Comparison of ENCODE assay signal across 8 cellular contexts in genomic region chr1:5915587-5916571, GRCh38.
DNase-seq lines count a peak whose midpoint lies in the region; ATAC-seq, FAIRE-seq and TF ChIP-seq lines count a peak whose summit lies in the region.

No MANE protein-coding gene starts in this region.

- H3F3A ChIP-seq in OCI-LY1 (ENCODE audit: insufficient read depth, low read length), result no peaks in the 10 kb centered on the region

- intact Hi-C loops in GM12878 (cut with micrococcal nuclease; ENCODE audit: unreplicated experiment), result loop anchor here (2.0 kb wide), 1 partner anchor 405 kb away; no protein-coding TSS in a partner anchor

- TF ChIP-seq RAD21 in GM12878 (IDR thresholded peaks at IDR 0.05; ENCODE audit: insufficient read depth, low read depth, low read length), result peak; percentile 67

- no peaks in the 10 kb centered on the region for H3K79me2 ChIP-seq in OCI-LY1 (ENCODE audit: insufficient read depth, low read length)
- no peaks in the 10 kb centered on the region for H3K79me2 ChIP-seq in GM12878 (ENCODE audit: control insufficient read depth, insufficient read depth, low read length)

- in situ Hi-C loops in GM12878 (cut with MboI), result no loop called here

- H3K27me3 ChIP-seq in OCI-LY1 (ENCODE audit: insufficient read depth, low read length) (no peaks in the 10 kb centered on the region), GM12878 (replicated peaks in 1 of 2; ENCODE audit: control insufficient read depth in 2 of 2, insufficient read depth in 2 of 2, low read length in 1 of 2) (no peaks in the 10 kb centered on the region)

- FAIRE-seq in GM12878 (lab: Jason Lieb, UNC), result no peak

- peak; percentile 94 for ATAC-seq in GM12878
- ATAC-seq in HG02623 (IDR thresholded peaks at IDR 0.05; ENCODE audit: unreplicated experiment), result no peak

- H3K4me1 ChIP-seq in OCI-LY1 (ENCODE audit: insufficient read depth, low read length, severe bottlenecking) (peaks cover 3% of the 10 kb centered on the region), GM12878 (ENCODE audit: control insufficient read depth, insufficient read depth, low read length) (peaks cover 4% of the 10 kb centered on the region)

- peak; percentile 71 for TF ChIP-seq CTCF in GM12865 (IDR thresholded peaks at IDR 0.05; ENCODE audit: insufficient read depth, low read depth, low read length, missing control alignments)
- TF ChIP-seq CTCF in OCI-LY1 (IDR thresholded peaks at IDR 0.05; ENCODE audit: low read length), result peak; percentile 79
- TF ChIP-seq CTCF in GM12878 (IDR thresholded peaks at IDR 0.05 in 2 of 3, conservative IDR thresholded peaks at IDR 0.05 in 1 of 3; ENCODE audit: control insufficient read depth in 2 of 3, extremely low read depth in 1 of 3, insufficient read depth in 1 of 3, low read depth in 3 of 3, low read length in 3 of 3), result peak; percentile 65 to 82 (median 70); a peak in 5 of 6 replicates

- POLR2A ChIA-PET in GM12878 (lab: Charles Lee), result no interaction called here

- H3K9me2 ChIP-seq in OCI-LY1 (ENCODE audit: low read depth, low read length), result no peaks in the 10 kb centered on the region

- H3K27ac ChIP-seq in OCI-LY1 (ENCODE audit: low read depth, low read length, poor library complexity, severe bottlenecking) (no peak overlapping the region), GM12878 (ENCODE audit: control insufficient read depth, insufficient read depth) (0 out of 2 replicates have a peak overlapping the region, but pooled peaks have one; percentile 8)

- no peak overlapping the region for H2AFZ ChIP-seq in OCI-LY1 (ENCODE audit: low read length)
- no peak overlapping the region for H2AFZ ChIP-seq in GM12878 (ENCODE audit: control insufficient read depth, low read depth, low read length)

- H4K20me1 ChIP-seq in OCI-LY1 (ENCODE audit: insufficient read depth, low read length) (no peaks in the 10 kb centered on the region), GM12878 (ENCODE audit: control insufficient read depth, insufficient read depth) (no peaks in the 10 kb centered on the region)

- no peak overlapping the region for H3K4me2 ChIP-seq in OCI-LY1 (ENCODE audit: low read length)
- H3K4me2 ChIP-seq in GM12878 (ENCODE audit: control insufficient read depth, insufficient read depth), result no peak overlapping the region

- RAD21 ChIA-PET in GM12878 (lab: Charles Lee; ENCODE audit: unreplicated experiment), result interaction anchor here (2.1 kb wide), 1 partner anchor 406 kb away, joined by 5 read pairs; no protein-coding TSS in a partner anchor

- H3K9ac ChIP-seq in OCI-LY1 (ENCODE audit: low read length) (no peak overlapping the region), GM12878 (ENCODE audit: control insufficient read depth, insufficient read depth, low read length) (no peak overlapping the region)

- BruUV-seq in GM12878 (replicated peaks; lab: Mats Ljungman, UMichigan), result no TSS peak

- H3K4me3 ChIP-seq in GM12865 (ENCODE audit: low read depth, low read length) (no peak overlapping the region), OCI-LY1 (ENCODE audit: low read depth, low read length, poor library complexity, severe bottlenecking) (no peak overlapping the region), GM12878 (no peak overlapping the region)

- no peaks in the 10 kb centered on the region for H3K36me3 ChIP-seq in OCI-LY1 (ENCODE audit: insufficient read depth, low read length)
- no peaks in the 10 kb centered on the region for H3K36me3 ChIP-seq in GM12878 (ENCODE audit: control insufficient read depth in 2 of 2, insufficient read depth in 2 of 2, low read length in 1 of 2)

- TF ChIP-seq EP300 in GM12878 (IDR thresholded peaks at IDR 0.05; ENCODE audit: borderline replicate concordance in 1 of 2, control insufficient read depth in 1 of 2, low read depth in 2 of 2, low read length in 2 of 2), result no peak

- CTCF ChIA-PET in GM12878 (lab: Yijun Ruan, JAX), result interaction anchor here (0.6 to 4.9 kb wide), 9 partner anchors 9 to 476 kb away, joined by 3 to 30 read pairs (median 3); no protein-coding TSS in a partner anchor

- 49% methylated on average over 11 of the region's 11 CpGs for WGBS in GM12878 (ENCODE audit: insufficient coverage, insufficient replicate concordance, low lambda C conversion rate, missing lambda C conversion rate)

- no peak for TF ChIP-seq POLR2A in GM12878 (IDR thresholded peaks at IDR 0.05; ENCODE audit: low read depth, low read length)

- H3K9me3 ChIP-seq in OCI-LY1 (ENCODE audit: low read length) (no peaks in the 10 kb centered on the region), GM12878 (replicated peaks; ENCODE audit: control insufficient read depth, insufficient read depth, low read length) (no peaks in the 10 kb centered on the region)

- DNase-seq in AG08396 (ENCODE audit: low spot score) (peak; percentile 77), GM12865 (ENCODE audit: low read depth) (peak; percentile 48), GM12878 (ENCODE audit: low read depth, low spot score) (peak; percentile 5), hepatic stellate cell (ENCODE audit: low spot score) (peak; percentile 78), NCI-H2081 treated with DMSO at 0.1 percent for 48 hours (lab: John Stamatoyannopoulos, UW) (no peak)
- DNase-seq in stimulated activated CD4-positive, alpha-beta T cell treated with anti-CD3 and anti-CD28 coated beads, Interleukin-12 subunit alpha, Interleukin-12 subunit beta, amount 100 ng/mL, for 48 hours (ENCODE audit: low read depth in 2 of 3, low spot score in 1 of 3), result peak in 2 of 3 donors; percentile 6 to 13

- SMC1A ChIA-PET in GM12878 (lab: Charles Lee; ENCODE audit: uncharacterized antibody, unreplicated experiment), result no interaction called here

TF ChIP-seq in GM12878, 131 proteins besides CTCF, POLR2A, EP300 and RAD21:
- TF ChIP-seq SMC3 (IDR thresholded peaks at IDR 0.05; ENCODE audit: borderline replicate concordance, low read length), result peak; percentile 43; the same call in 1 of the 2 replicates
- peak; percentile 43; the same call in 1 of the 2 replicates for TF ChIP-seq HDGF (IDR thresholded peaks at IDR 0.05)
- 0 out of 2 replicates have a peak, but pooled peaks have one; percentile 50 for TF ChIP-seq SMARCA5 (IDR thresholded peaks at IDR 0.05)
- peak; percentile 61 for TF ChIP-seq RUNX3 (IDR thresholded peaks at IDR 0.05; ENCODE audit: low read length)
- TF ChIP-seq NR2F1 (conservative IDR thresholded peaks at IDR 0.05), result 0 out of 2 replicates have a peak, but pooled peaks have one; percentile 30
- no peak for TF ChIP-seq STAT1 (conservative IDR thresholded peaks at IDR 0.05)
- TF ChIP-seq IRF3 (IDR thresholded peaks at IDR 0.05), result no peak
- TF ChIP-seq RELB (IDR thresholded peaks at IDR 0.05; ENCODE audit: low read depth), result peak; percentile 84
- no peak for TF ChIP-seq PBX3 (IDR thresholded peaks at IDR 0.05; ENCODE audit: insufficient replicate concordance, low read depth, low read length)
- TF ChIP-seq RELA (IDR thresholded peaks at IDR 0.05; ENCODE audit: borderline replicate concordance, partially characterized antibody), result peak; percentile 90
